Comparison of ENCODE assay signal across 8 cellular contexts in genomic region chr1:150235436-150235851, GRCh38. TPM values are rescaled to one million over a fixed set of nuclear protein-coding genes. Genes with fewer than 3 reads are reported as not detected.
DNase-seq lines count a peak whose midpoint lies in the region; ATAC-seq, FAIRE-seq and TF ChIP-seq lines count a peak whose summit lies in the region.

No MANE protein-coding gene starts in this region.

- peak overlapping the region; percentile 66 for H3K4me2 ChIP-seq in trophoblast cell (ENCODE audit: low read length)

- H3K4me3 ChIP-seq in esophagus squamous epithelium (peak overlapping the region; percentile 66 to 96 (median 88)), trophoblast cell (ENCODE audit: low read depth, low read length) (peak overlapping the region; percentile 82)

- TF ChIP-seq CTCF in esophagus squamous epithelium (IDR thresholded peaks at IDR 0.05): no peak

- peak overlapping the region; percentile 57 for H2BK120ac ChIP-seq in trophoblast cell (ENCODE audit: insufficient read depth, low read length, poor library complexity)

- peak overlapping the region; percentile 58 for H3K18ac ChIP-seq in trophoblast cell (ENCODE audit: low read length)

- H3K27me3 ChIP-seq in esophagus squamous epithelium (no peaks in the 10 kb centered on the region), trophoblast cell (ENCODE audit: insufficient read depth, low read length) (no peaks in the 10 kb centered on the region)

- peaks cover 17% of the 10 kb centered on the region for H3K79me1 ChIP-seq in trophoblast cell (ENCODE audit: low read length)

- H4K91ac ChIP-seq in trophoblast cell (ENCODE audit: low read depth, low read length): peak overlapping the region; percentile 67

- H3K4ac ChIP-seq in trophoblast cell (ENCODE audit: low read depth, low read length): peak overlapping the region; percentile 85

- peak; percentile 11 for ATAC-seq in Right ventricle myocardium superior (ENCODE audit: poor library complexity)
- no peak for ATAC-seq in Right ventricle myocardium inferior

- no peak for TF ChIP-seq POLR2A in esophagus squamous epithelium (IDR thresholded peaks at IDR 0.05)

- H4K12ac ChIP-seq in trophoblast cell (ENCODE audit: low read depth, low read length): peak overlapping the region; percentile 93

- peak overlapping the region; percentile 69 for H2AK5ac ChIP-seq in trophoblast cell (ENCODE audit: low read length)

- H4K8ac ChIP-seq in trophoblast cell (ENCODE audit: low read depth, low read length): peak overlapping the region; percentile 90

- DNase-seq in Right ventricle myocardium superior: peak; percentile 44
- no peak for DNase-seq in Right ventricle myocardium inferior (ENCODE audit: missing footprints)
- peak; percentile 8 for DNase-seq in SK-MEL-5 (ENCODE audit: low read depth, low spot score)
- no peak for DNase-seq in esophagus squamous epithelium (lab: John Stamatoyannopoulos, UW)
- peak in 1 of 2 donors; percentile 41 for DNase-seq in trophoblast cell
- no peak for DNase-seq in HTR-8/SVneo (ENCODE audit: insufficient read length, low spot score)
- no peak for DNase-seq in AML-193 (lab: John Stamatoyannopoulos, UW)
- DNase-seq in islet precursor cell: no peak

- peak overlapping the region; percentile 93 for H3K14ac ChIP-seq in trophoblast cell (ENCODE audit: low read length)

- H3K9me3 ChIP-seq in esophagus squamous epithelium: no peaks in the 10 kb centered on the region
- H3K9me3 ChIP-seq in trophoblast cell (ENCODE audit: insufficient read depth, low read depth, low read length): no peaks in the 10 kb centered on the region

- intact Hi-C loops in Right ventricle myocardium superior (cut with DNase I): loop anchor here (10.0 kb wide), 1 partner anchor 81 kb away; no protein-coding TSS in a partner anchor
- intact Hi-C loops in Right ventricle myocardium inferior (cut with DNase I): loop anchor here (2.0 to 5.0 kb wide), 2 partner anchors 21 to 47 kb away; partner anchors contain the start of gene CIART
- intact Hi-C loops in esophagus squamous epithelium (cut with DNase I): no loop called here

- H2BK12ac ChIP-seq in trophoblast cell (ENCODE audit: low read length): no peak overlapping the region

- peak overlapping the region; percentile 94 for H2BK5ac ChIP-seq in trophoblast cell (ENCODE audit: low read depth, low read length, poor library complexity)

- 0 to 2% methylated on average over 8 to 11 of the region's 14 CpGs for WGBS in esophagus squamous epithelium, 2 donors
- WGBS in trophoblast cell (ENCODE audit: extremely low coverage, insufficient coverage, insufficient read length): no CpG with 5 or more reads among the region's 14 CpGs

- peak overlapping the region; percentile 94 for H3K9ac ChIP-seq in trophoblast cell (ENCODE audit: low read length)

- H3K36me3 ChIP-seq in esophagus squamous epithelium (peaks cover 0 to 12% (median 0%) of the 10 kb centered on the region in 3 donors), trophoblast cell (ENCODE audit: control insufficient read depth in 1 of 2, insufficient read depth in 2 of 2, low read length in 2 of 2) (peaks cover 3 to 4% of the 10 kb centered on the region in 2 experiments)

- H3K79me2 ChIP-seq in trophoblast cell (ENCODE audit: control insufficient read depth, insufficient read depth, low read length, poor library complexity): peaks cover 15% of the 10 kb centered on the region

- FAIRE-seq in HTR-8/SVneo (lab: Jason Lieb, UNC): no peak

- no peak overlapping the region for H3K23ac ChIP-seq in trophoblast cell (ENCODE audit: low read length)

- H2AFZ ChIP-seq in trophoblast cell (ENCODE audit: insufficient read depth, low read length, poor library complexity): peak overlapping the region; percentile 41

- peak overlapping the region; percentile 87 to 98 (median 98) for H3K27ac ChIP-seq in esophagus squamous epithelium
- H3K27ac ChIP-seq in trophoblast cell (ENCODE audit: low read depth, low read length): peak overlapping the region; percentile 72

- H3K4me1 ChIP-seq in esophagus squamous epithelium: peaks cover 5 to 27% (median 7%) of the 10 kb centered on the region in 3 donors
- H3K4me1 ChIP-seq in trophoblast cell (ENCODE audit: control insufficient read depth in 1 of 2, insufficient read depth in 2 of 2, low read length in 2 of 2): no peaks in the 10 kb centered on the region

- in situ Hi-C loops in SK-MEL-5 (cut with HindIII; ENCODE audit: low pct_unique_long_range_greater_than_20kb, low sequenced_read_pairs): no loop called here

RNA-seq across cellular contexts. Expression of gene ANP32E, which starts 0.5 kb away (rescaled TPM):
- total RNA-seq in Right ventricle myocardium superior: 24.9 TPM
- total RNA-seq in Right ventricle myocardium inferior: 28.6 TPM
- 26.8 and 28.6 TPM in 2 replicates for total RNA-seq in SK-MEL-5 (2014; rRNA removed; shearing (Covaris generic))
- polyA plus RNA-seq in SK-MEL-5 (2015; cell fraction: cytosol; rRNA removed): 47.9 and 49.4 TPM in 2 replicates
- 27.2 and 28.0 TPM in 2 replicates for polyA plus RNA-seq in SK-MEL-5 (2015; cell fraction: nucleus; rRNA removed)
- total RNA-seq in esophagus squamous epithelium: 10 to 100 TPM in 3 of 4 donors, 1 to 10 TPM in 1; 8.8 to 23.6 (median 18.5) TPM
- 51.7 and 51.9 TPM in 2 replicates for polyA plus RNA-seq in trophoblast cell (2013)

RNA-seq across cellular contexts. Expression of gene CA14, which starts 22.1 kb away (rescaled TPM):
- total RNA-seq in Right ventricle myocardium superior: 14.0 TPM
- 14.4 TPM for total RNA-seq in Right ventricle myocardium inferior
- total RNA-seq in SK-MEL-5 (2014; rRNA removed; shearing (Covaris generic)): 53.6 and 54.4 TPM in 2 replicates
- 54.9 and 61.2 TPM in 2 replicates for polyA plus RNA-seq in SK-MEL-5 (2015; cell fraction: cytosol; rRNA removed)
- 78.6 and 82.2 TPM in 2 replicates for polyA plus RNA-seq in SK-MEL-5 (2015; cell fraction: nucleus; rRNA removed)
- total RNA-seq in esophagus squamous epithelium: not detected
- 1.8 and 2.0 TPM in 2 replicates for polyA plus RNA-seq in trophoblast cell (2013)

RNA-seq across cellular contexts. Expression of gene APH1A, which starts 33.4 kb away (rescaled TPM):
- total RNA-seq in Right ventricle myocardium superior: 53.6 TPM
- 58.7 TPM for total RNA-seq in Right ventricle myocardium inferior
- 208 and 231 TPM in 2 replicates for total RNA-seq in SK-MEL-5 (2014; rRNA removed; shearing (Covaris generic))
- 206 and 238 TPM in 2 replicates for polyA plus RNA-seq in SK-MEL-5 (2015; cell fraction: cytosol; rRNA removed)
- polyA plus RNA-seq in SK-MEL-5 (2015; cell fraction: nucleus; rRNA removed): 160 and 167 TPM in 2 replicates
- total RNA-seq in esophagus squamous epithelium: 100 to 1,000 TPM in 1 of 4 donors, 10 to 100 TPM in 3; 94.0 to 112 (median 95.2) TPM
- 79.2 and 79.4 TPM in 2 replicates for polyA plus RNA-seq in trophoblast cell (2013)

RNA-seq across cellular contexts. Expression of gene C1orf54, which starts 37.1 kb away (rescaled TPM):
- 8.8 TPM for total RNA-seq in Right ventricle myocardium superior
- 15.8 TPM for total RNA-seq in Right ventricle myocardium inferior
- 1.5 and 3.1 TPM in 2 replicates for total RNA-seq in SK-MEL-5 (2014; rRNA removed; shearing (Covaris generic))
- polyA plus RNA-seq in SK-MEL-5 (2015; cell fraction: cytosol; rRNA removed): 1.3 and 1.5 TPM in 2 replicates
- polyA plus RNA-seq in SK-MEL-5 (2015; cell fraction: nucleus; rRNA removed): 3.4 and 10.5 TPM in 2 replicates
- 10 to 100 TPM in 1 of 4 donors, 1 to 10 TPM in 2, not detected in 1; 2.3 to 17.2 (median 4.5) TPM for total RNA-seq in esophagus squamous epithelium
- polyA plus RNA-seq in trophoblast cell (2013): 1.8 and 2.0 TPM in 2 replicates

RNA-seq across cellular contexts. Expression of gene CIART, which starts 46.9 kb away (rescaled TPM):
- total RNA-seq in Right ventricle myocardium superior (11.8 TPM), Right ventricle myocardium inferior (12.8 TPM), esophagus squamous epithelium (1 to 10 TPM in 2 of 4 donors, under 1 TPM in 1, not detected in 1; 0.61 to 6.7 (median 2.5) TPM)
- total RNA-seq in SK-MEL-5 (2014; rRNA removed; shearing (Covaris generic)): 0.21 TPM in 1 of 2 replicates, not detected in the other
- 0.33 and 1.3 TPM in 2 replicates for polyA plus RNA-seq in SK-MEL-5 (2015; cell fraction: cytosol; rRNA removed)
- polyA plus RNA-seq in SK-MEL-5 (2015; cell fraction: nucleus; rRNA removed): 6.1 and 9.3 TPM in 2 replicates
- polyA plus RNA-seq in trophoblast cell (2013): 0.79 and 0.83 TPM in 2 replicates

Comparison
In these comparisons a context has a peak if more than half of its experiments do, and no peak if none do; other contexts are left out.
1. DNase-seq: peak in Right ventricle myocardium superior (single experiment) and SK-MEL-5 (single experiment); none in Right ventricle myocardium inferior (single experiment), esophagus squamous epithelium (single experiment), HTR-8/SVneo (single experiment), AML-193 (0 of 2) and islet precursor cell (single experiment).
2. RNA of gene CA14, which starts 22.1 kb away (total RNA-seq): 53.6 to 54.4 TPM in SK-MEL-5, 14.4 TPM in Right ventricle myocardium inferior (single experiment) and 14.0 TPM in Right ventricle myocardium superior (single experiment); not detected in esophagus squamous epithelium; every median in the first group is over 10 times any median in the second.